Comparison of ENCODE assay signal across 1 cellular context in the genomic region with DNA sequence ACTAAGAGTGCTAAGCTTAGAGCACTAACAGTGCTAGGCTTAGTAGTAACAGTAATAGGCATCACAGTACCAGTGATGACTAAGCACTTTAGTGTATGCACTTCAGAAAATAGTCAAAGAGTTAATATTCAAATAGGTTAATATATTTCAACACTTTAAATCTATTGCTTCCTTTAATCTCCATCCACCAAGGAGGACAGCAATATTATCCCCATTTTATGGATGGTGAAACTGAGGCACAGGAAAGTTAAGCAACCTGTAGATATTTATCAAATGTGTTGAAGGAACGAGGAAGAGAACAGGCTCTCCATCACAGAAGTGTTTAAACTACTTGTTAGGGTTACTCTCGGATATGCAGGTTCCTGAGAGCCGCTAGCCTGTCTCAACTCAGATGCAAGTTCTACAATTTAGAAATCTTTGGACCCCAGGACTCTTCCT.
TF ChIP-seq lines count a peak whose summit lies in the region.

No MANE protein-coding gene starts in this region.

TF ChIP-seq in K562, 482 proteins besides CTCF, POLR2A, EP300 and RAD21 (continued from another document):
- TF ChIP-seq SETDB1 (IDR thresholded peaks at IDR 0.05; ENCODE audit: low read length): no peak
- TF ChIP-seq RBM17 (IDR thresholded peaks at IDR 0.05; ENCODE audit: borderline replicate concordance, low read depth, low read length): no peak
- no peak for TF ChIP-seq DMBX1 (CRISPR knock-in tag; IDR thresholded peaks at IDR 0.05; ENCODE audit: borderline replicate concordance)
- TF ChIP-seq ZNF444 (CRISPR knock-in tag; IDR thresholded peaks at IDR 0.05): no peak
- TF ChIP-seq RBM22 (IDR thresholded peaks at IDR 0.05; ENCODE audit: low read depth, low read length, poor library complexity, severe bottlenecking): no peak
- TF ChIP-seq, protein P1, sequence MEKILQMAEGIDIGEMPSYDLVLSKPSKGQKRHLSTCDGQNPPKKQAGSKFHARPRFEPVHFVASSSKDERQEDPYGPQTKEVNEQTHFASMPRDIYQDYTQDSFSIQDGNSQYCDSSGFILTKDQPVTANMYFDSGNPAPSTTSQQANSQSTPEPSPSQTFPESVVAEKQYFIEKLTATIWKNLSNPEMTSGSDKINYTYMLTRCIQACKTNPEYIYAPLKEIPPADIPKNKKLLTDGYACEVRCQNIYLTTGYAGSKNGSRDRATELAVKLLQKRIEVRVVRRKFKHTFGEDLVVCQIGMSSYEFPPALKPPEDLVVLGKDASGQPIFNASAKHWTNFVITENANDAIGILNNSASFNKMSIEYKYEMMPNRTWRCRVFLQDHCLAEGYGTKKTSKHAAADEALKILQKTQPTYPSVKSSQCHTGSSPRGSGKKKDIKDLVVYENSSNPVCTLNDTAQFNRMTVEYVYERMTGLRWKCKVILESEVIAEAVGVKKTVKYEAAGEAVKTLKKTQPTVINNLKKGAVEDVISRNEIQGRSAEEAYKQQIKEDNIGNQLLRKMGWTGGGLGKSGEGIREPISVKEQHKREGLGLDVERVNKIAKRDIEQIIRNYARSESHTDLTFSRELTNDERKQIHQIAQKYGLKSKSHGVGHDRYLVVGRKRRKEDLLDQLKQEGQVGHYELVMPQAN (IDR thresholded peaks at IDR 0.05; ENCODE audit: borderline replicate concordance): no peak
- no peak for TF ChIP-seq CLOCK (CRISPR knock-in tag; IDR thresholded peaks at IDR 0.05; ENCODE audit: borderline replicate concordance)
- no peak for TF ChIP-seq FOXK2 (conservative IDR thresholded peaks at IDR 0.05 in 1 of 2, IDR thresholded peaks at IDR 0.05 in 1 of 2; ENCODE audit: low read depth in 2 of 2)
- no peak for TF ChIP-seq YBX1 (IDR thresholded peaks at IDR 0.05)
- peak; percentile 87 for TF ChIP-seq RBM25 (IDR thresholded peaks at IDR 0.05; ENCODE audit: low read depth, low read length, severe bottlenecking)
- TF ChIP-seq, protein P2, sequence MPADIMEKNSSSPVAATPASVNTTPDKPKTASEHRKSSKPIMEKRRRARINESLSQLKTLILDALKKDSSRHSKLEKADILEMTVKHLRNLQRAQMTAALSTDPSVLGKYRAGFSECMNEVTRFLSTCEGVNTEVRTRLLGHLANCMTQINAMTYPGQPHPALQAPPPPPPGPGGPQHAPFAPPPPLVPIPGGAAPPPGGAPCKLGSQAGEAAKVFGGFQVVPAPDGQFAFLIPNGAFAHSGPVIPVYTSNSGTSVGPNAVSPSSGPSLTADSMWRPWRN (IDR thresholded peaks at IDR 0.05; ENCODE audit: low read depth): no peak
- TF ChIP-seq TRIM24 (IDR thresholded peaks at IDR 0.05): no peak
- TF ChIP-seq ZNF316 (IDR thresholded peaks at IDR 0.05): peak; percentile 66
- no peak for TF ChIP-seq ZNF75A (CRISPR knock-in tag; IDR thresholded peaks at IDR 0.05)
- peak; percentile 54; the same call in 1 of the 2 replicates for TF ChIP-seq ADNP (tag; IDR thresholded peaks at IDR 0.05)
- no peak for TF ChIP-seq ZNF354B (CRISPR knock-in tag; IDR thresholded peaks at IDR 0.05)
- no peak for TF ChIP-seq NR2C1 (IDR thresholded peaks at IDR 0.05)
- no peak for TF ChIP-seq NR2C1 (tag; IDR thresholded peaks at IDR 0.05)
